Comparison of ENCODE assay signal across 22 cellular contexts in genomic region chr13:45472171-45472705, GRCh38. TPM values are rescaled to one million over a fixed set of nuclear protein-coding genes. Genes with fewer than 3 reads are reported as not detected.
A peak's percentile ranks its signal among the peaks of the same experiment; 100 is the strongest.
DNase-seq lines count a peak whose midpoint lies in the region; ATAC-seq and TF ChIP-seq lines count a peak whose summit lies in the region.
"Had no signal": no experiment of that assay in that cellular context is flagged by ENCODE, and none has a peak within 500 bp of the region (broad histone marks: within the 10 kb centered on the region; RNA-seq: fewer than 3 reads in every experiment).

No MANE protein-coding gene starts in this region.

- peaks cover 71% of the 10 kb centered on the region for H3K4me1 Mint-ChIP-seq in activated CD8-positive, alpha-beta T cell treated with anti-CD3 and anti-CD28 coated beads for 36 hours (ENCODE audit: low read depth)
- H3K4me1 Mint-ChIP-seq in activated CD8-positive, alpha-beta T cell treated with anti-CD3 and anti-CD28 coated beads, Interleukin-2, amount 10 ng/mL, durations not matched to agents 7 days and 5 days (ENCODE audit: low read depth), result peaks cover 33% of the 10 kb centered on the region
- H3K4me1 Mint-ChIP-seq in central memory CD8-positive, alpha-beta T cell, result peaks cover 58% of the 10 kb centered on the region

- TF ChIP-seq CTCF in activated CD8-positive, alpha-beta T cell treated with anti-CD3 and anti-CD28 coated beads for 36 hours (IDR thresholded peaks at IDR 0.05), result no peak
- TF ChIP-seq CTCF in GM10266 (IDR thresholded peaks at IDR 0.05; ENCODE audit: control insufficient read depth, insufficient read depth, low read depth, missing control alignments), result no peak

- H3K9me3 Mint-ChIP-seq in activated CD8-positive, alpha-beta T cell treated with anti-CD3 and anti-CD28 coated beads for 36 hours, result peaks cover 2% of the 10 kb centered on the region
- H3K9me3 Mint-ChIP-seq in activated CD8-positive, alpha-beta T cell treated with anti-CD3 and anti-CD28 coated beads, Interleukin-2, amount 10 ng/mL, durations not matched to agents 7 days and 5 days (ENCODE audit: insufficient read depth), result peaks cover 3% of the 10 kb centered on the region
- no peaks in the 10 kb centered on the region for H3K9me3 Mint-ChIP-seq in central memory CD8-positive, alpha-beta T cell
- H3K9me3 Mint-ChIP-seq: GM23338 had no signal

- no peaks in the 10 kb centered on the region for H3K27me3 Mint-ChIP-seq in activated CD8-positive, alpha-beta T cell treated with anti-CD3 and anti-CD28 coated beads for 36 hours
- H3K27me3 Mint-ChIP-seq in activated CD8-positive, alpha-beta T cell treated with anti-CD3 and anti-CD28 coated beads, Interleukin-2, amount 10 ng/mL, durations not matched to agents 7 days and 5 days (ENCODE audit: low read depth), result no peaks in the 10 kb centered on the region
- H3K27me3 Mint-ChIP-seq in central memory CD8-positive, alpha-beta T cell, result no peaks in the 10 kb centered on the region

- H3K27ac Mint-ChIP-seq in activated CD8-positive, alpha-beta T cell treated with anti-CD3 and anti-CD28 coated beads for 36 hours, result peak overlapping the region; percentile 1
- H3K27ac Mint-ChIP-seq in activated CD8-positive, alpha-beta T cell treated with anti-CD3 and anti-CD28 coated beads, Interleukin-2, amount 10 ng/mL, durations not matched to agents 7 days and 5 days, result no peak overlapping the region
- peak overlapping the region; percentile 7 for H3K27ac Mint-ChIP-seq in central memory CD8-positive, alpha-beta T cell (ENCODE audit: low read depth)
- H3K27ac Mint-ChIP-seq: GM23338 had no signal

- H3K36me3 Mint-ChIP-seq in activated CD8-positive, alpha-beta T cell treated with anti-CD3 and anti-CD28 coated beads for 36 hours (ENCODE audit: low read depth), result peaks cover 17% of the 10 kb centered on the region
- peaks cover 18% of the 10 kb centered on the region for H3K36me3 Mint-ChIP-seq in activated CD8-positive, alpha-beta T cell treated with anti-CD3 and anti-CD28 coated beads, Interleukin-2, amount 10 ng/mL, durations not matched to agents 7 days and 5 days (ENCODE audit: low read depth)
- peaks cover 8% of the 10 kb centered on the region for H3K36me3 Mint-ChIP-seq in central memory CD8-positive, alpha-beta T cell (ENCODE audit: insufficient read depth)

- intact Hi-C loops in activated CD8-positive, alpha-beta T cell treated with anti-CD3 and anti-CD28 coated beads for 36 hours (cut with micrococcal nuclease), result loop anchor here (5.0 kb wide), 1 partner anchor 75 kb away; no protein-coding TSS in a partner anchor

- POLR2A ChIA-PET in activated CD8-positive, alpha-beta T cell treated with anti-CD3 and anti-CD28 coated beads for 36 hours (lab: Charles Lee), result interaction anchor here (1.0 kb wide), 1 partner anchor 103 kb away, joined by 3 read pairs; no protein-coding TSS in a partner anchor
- POLR2A ChIA-PET in activated CD8-positive, alpha-beta T cell treated with anti-CD3 and anti-CD28 coated beads, Interleukin-2, amount 10 ng/mL, durations not matched to agents 7 days and 5 days (lab: Charles Lee), result no interaction called here

- CTCF ChIA-PET in activated CD8-positive, alpha-beta T cell treated with anti-CD3 and anti-CD28 coated beads for 36 hours (lab: Charles Lee), result interaction anchor here (1.2 to 1.4 kb wide), 3 partner anchors 8 to 425 kb away, joined by 3 to 4 read pairs (median 4); no protein-coding TSS in a partner anchor
- CTCF ChIA-PET in activated CD8-positive, alpha-beta T cell treated with anti-CD3 and anti-CD28 coated beads, Interleukin-2, amount 10 ng/mL, durations not matched to agents 7 days and 5 days (lab: Charles Lee), result interaction anchor here (1.7 to 2.8 kb wide), 2 partner anchors 11 kb away, joined by 6 to 10 read pairs; no protein-coding TSS in a partner anchor

- H3K4me3 Mint-ChIP-seq in activated CD8-positive, alpha-beta T cell treated with anti-CD3 and anti-CD28 coated beads for 36 hours, result no peak overlapping the region
- no peak overlapping the region for H3K4me3 Mint-ChIP-seq in activated CD8-positive, alpha-beta T cell treated with anti-CD3 and anti-CD28 coated beads, Interleukin-2, amount 10 ng/mL, durations not matched to agents 7 days and 5 days
- no peak overlapping the region for H3K4me3 Mint-ChIP-seq in central memory CD8-positive, alpha-beta T cell
- H3K4me3 Mint-ChIP-seq: GM23338 had no signal

- no peak for DNase-seq in activated CD8-positive, alpha-beta T cell treated with anti-CD3 and anti-CD28 coated beads for 36 hours
- no peak for DNase-seq in activated CD8-positive, alpha-beta T cell treated with anti-CD3 and anti-CD28 coated beads, Interleukin-2, amount 10 ng/mL, durations not matched to agents 7 days and 5 days
- DNase-seq in LHCN-M2 (ENCODE audit: low read depth) (peak; percentile 85), myocyte (ENCODE audit: low read depth) (peak; percentile 43), GM10266 (ENCODE audit: extremely low spot score) (no peak), NOMO-1 treated with DMSO at 0.1 percent for 48 hours (lab: John Stamatoyannopoulos, UW; ENCODE audit: unreplicated experiment) (no peak), retina (no peak)
- no peak for DNase-seq in central memory CD8-positive, alpha-beta T cell (ENCODE audit: low spot score in 2 of 2)
- DNase-seq: activated CD4-positive, alpha-beta T cell treated with anti-CD3 and anti-CD28 coated beads for 48 hours; activated T-cell treated with anti-CD3 and anti-CD28 coated beads, Interleukin-2, amount 50 U/mL, for 1 hour; Calu3; DMS79; GDM1; glutamatergic neuron; MG63; NCI-H1105; NCI-H2029; NCI-H2227 treated with DMSO at 0.1 percent for 48 hours; NCI-H526 treated with DMSO at 0.1 percent for 48 hours; SHP77 treated with DMSO at 0.1 percent for 48 hours; stimulated activated naive CD8-positive, alpha-beta T cell treated with anti-CD3 and anti-CD28 coated beads, Interleukin-15, Interleukin-2, amounts not matched to agents 100 U/mL and 50 U/mL, for 24 hours had no signal

- no peak for ATAC-seq in activated CD8-positive, alpha-beta T cell treated with anti-CD3 and anti-CD28 coated beads for 36 hours
- no peak for ATAC-seq in activated CD8-positive, alpha-beta T cell treated with anti-CD3 and anti-CD28 coated beads, Interleukin-2, amount 10 ng/mL, durations not matched to agents 7 days and 5 days
- ATAC-seq in central memory CD8-positive, alpha-beta T cell (replicated peaks; ENCODE audit: extremely low read depth, poor library complexity, severe bottlenecking), result no peak
- ATAC-seq: GM23338; stimulated activated naive CD8-positive, alpha-beta T cell treated with anti-CD3 and anti-CD28 coated beads, Interleukin-15, Interleukin-2, amounts not matched to agents 100 U/mL and 50 U/mL, for 24 hours had no signal

RNA-seq across cellular contexts. Expression of gene COG3, which starts 7.5 kb away (rescaled TPM):
- total RNA-seq in activated CD8-positive, alpha-beta T cell treated with anti-CD3 and anti-CD28 coated beads for 36 hours, result 10 to 100 TPM; 19.9 to 22.1 TPM
- total RNA-seq in activated CD8-positive, alpha-beta T cell treated with anti-CD3 and anti-CD28 coated beads, Interleukin-2, amount 10 ng/mL, durations not matched to agents 7 days and 5 days, result 10 to 100 TPM; 22.0 to 23.1 TPM
- total RNA-seq in LHCN-M2 (2014; rRNA removed), result 28.3 and 29.8 TPM in 2 replicates
- polyA plus RNA-seq in LHCN-M2 (2012), result 11.4 TPM
- total RNA-seq in myocyte, result 23.6 TPM in 2 replicates
- polyA plus RNA-seq in myocyte (2012), result 15.9 TPM

RNA-seq across cellular contexts. Expression of gene SLC25A30, which starts 54.1 kb away (rescaled TPM):
- 10 to 100 TPM; 18.9 to 21.2 TPM for total RNA-seq in activated CD8-positive, alpha-beta T cell treated with anti-CD3 and anti-CD28 coated beads for 36 hours
- 10 to 100 TPM; 19.0 to 19.7 TPM for total RNA-seq in activated CD8-positive, alpha-beta T cell treated with anti-CD3 and anti-CD28 coated beads, Interleukin-2, amount 10 ng/mL, durations not matched to agents 7 days and 5 days
- 9.2 and 14.2 TPM in 2 replicates for total RNA-seq in LHCN-M2 (2014; rRNA removed)
- polyA plus RNA-seq in LHCN-M2 (2012), result 11.7 TPM
- total RNA-seq in myocyte, result 8.8 and 12.3 TPM in 2 replicates
- polyA plus RNA-seq in myocyte (2012), result 11.8 TPM

Comparison
In these comparisons a context has a peak if more than half of its experiments do, and no peak if none do; other contexts are left out.
1. DNase-seq: peak in LHCN-M2 (single experiment) and myocyte (single experiment); none in activated CD8-positive, alpha-beta T cell treated with anti-CD3 and anti-CD28 coated beads for 36 hours (single experiment), activated CD8-positive, alpha-beta T cell treated with anti-CD3 and anti-CD28 coated beads, Interleukin-2, amount 10 ng/mL, durations not matched to agents 7 days and 5 days (single experiment), central memory CD8-positive, alpha-beta T cell (0 of 2), GM10266 (single experiment), NOMO-1 treated with DMSO at 0.1 percent for 48 hours (single experiment) and retina (single experiment).